ENCODE assay signal across 16 cellular contexts in the genomic region with DNA sequence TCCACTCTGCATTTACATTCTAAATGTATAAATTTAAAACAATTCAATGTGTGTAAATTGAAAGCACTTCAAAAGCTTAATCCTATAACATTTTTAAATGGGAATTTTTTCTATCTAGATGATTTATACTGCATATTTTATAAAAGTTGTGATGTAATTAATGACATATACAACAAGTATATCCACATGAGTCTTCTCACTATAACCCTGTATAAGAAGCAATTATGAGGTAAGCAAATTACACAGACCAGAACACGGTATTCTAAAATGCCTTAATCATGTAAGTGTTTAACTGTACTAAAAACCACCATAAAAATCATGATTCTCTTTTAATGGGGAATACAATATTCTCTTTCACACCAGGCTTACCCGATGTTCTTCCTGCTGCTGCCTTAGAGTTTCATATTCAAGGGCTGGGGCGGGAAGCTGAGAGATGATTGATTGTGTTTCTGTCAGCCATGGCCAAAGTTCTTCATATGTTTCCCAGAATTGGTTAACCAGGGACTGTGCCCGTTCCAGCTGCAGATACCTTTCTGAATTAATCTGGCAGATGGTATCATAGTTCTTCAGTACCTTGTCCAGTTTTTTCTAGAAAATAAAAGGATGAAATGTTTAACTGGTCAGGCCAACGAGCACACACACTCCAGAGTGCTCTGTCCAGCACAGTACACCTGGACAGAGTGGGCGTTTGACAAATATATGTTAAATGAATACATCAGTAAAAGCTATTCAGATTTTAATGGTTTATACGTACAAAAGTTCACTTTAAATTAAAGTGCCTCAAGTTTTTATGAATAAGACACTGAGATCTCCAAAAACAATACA.
A peak's percentile ranks its signal among the peaks of the same experiment; 100 is the strongest.
DNase-seq lines count a peak whose midpoint lies in the region; ATAC-seq, FAIRE-seq and TF ChIP-seq lines count a peak whose summit lies in the region.
"Had no signal": no experiment of that assay in that cellular context is flagged by ENCODE, and none has a peak within 500 bp of the region (broad histone marks: within the 10 kb centered on the region; RNA-seq: fewer than 3 reads in every experiment).

No MANE protein-coding gene starts in this region.

- H3K27me3 ChIP-seq in thoracic aorta (replicated peaks; ENCODE audit: insufficient read depth), result no peaks in the 10 kb centered on the region

- peaks cover 4% of the 10 kb centered on the region for H3K36me3 ChIP-seq in thoracic aorta

- peak overlapping the region; percentile 52 to 70 for H3K27ac ChIP-seq in thoracic aorta

- DNase-seq in NCI-H1417 (lab: John Stamatoyannopoulos, UW), result peak; percentile 37 to 83 (median 50)
- DNase-seq in NCI-H1417 treated with DMSO at 0.1 percent for 48 hours (lab: John Stamatoyannopoulos, UW), result no peak
- peak; percentile 4 for DNase-seq in NCI-H774 (lab: John Stamatoyannopoulos, UW)
- no peak for DNase-seq in thoracic aorta (ENCODE audit: low spot score)
- DNase-seq in putamen (ENCODE audit: low spot score), result no peak
- no peak for DNase-seq in KBM-7
- no peak for DNase-seq in NCI-H2107 treated with DMSO at 0.1 percent for 48 hours (lab: John Stamatoyannopoulos, UW; ENCODE audit: unreplicated experiment)
- DNase-seq: activated CD4-positive, alpha-beta memory T cell treated with anti-CD3 and anti-CD28 coated beads for 36 hours; activated naive CD8-positive, alpha-beta T cell treated with anti-CD3 and anti-CD28 coated beads, Interleukin-2, amount 50 U/mL, for 24 hours; CD4-positive, CD25-positive, alpha-beta regulatory T cell; head of caudate nucleus; posterior cingulate gyrus; stimulated activated CD4-positive, alpha-beta T cell treated with anti-CD3 and anti-CD28 coated beads, Interleukin-12 subunit alpha, Interleukin-12 subunit beta, amount 100 ng/mL, for 4 hours; stimulated activated naive CD8-positive, alpha-beta T cell treated with anti-CD3 and anti-CD28 coated beads, Interleukin-15, amount 100 ng/mL, for 72 hours had no signal

- no peak for TF ChIP-seq CTCF in thoracic aorta (IDR thresholded peaks at IDR 0.05)

- peaks cover 28 to 58% of the 10 kb centered on the region in 2 donors for H3K4me1 ChIP-seq in thoracic aorta (ENCODE audit: control insufficient read depth in 1 of 2, low read depth in 2 of 2)

- no peak overlapping the region for H3K4me3 ChIP-seq in thoracic aorta
- H3K4me3 ChIP-seq: GM12878 had no signal

- ATAC-seq in thoracic aorta (ENCODE audit: insufficient number of reproducible peaks, low FRiP score, low read depth), result no peak
- ATAC-seq: activated naive CD8-positive, alpha-beta T cell treated with anti-CD3 and anti-CD28 coated beads, Interleukin-2, amount 50 U/mL, for 24 hours; stimulated activated naive CD8-positive, alpha-beta T cell treated with anti-CD3 and anti-CD28 coated beads, Interleukin-15, amount 100 ng/mL, for 72 hours had no signal

- no peaks in the 10 kb centered on the region for H3K9me3 ChIP-seq in thoracic aorta

- FAIRE-seq in islet of Langerhans (lab: Jason Lieb, UNC), result peak; percentile 92

- in situ Hi-C loops in KBM-7 (cut with MboI; ENCODE audit: low pct_unique_long_range_greater_than_20kb, low sequenced_read_pairs), result no loop called here

Comparison
In these comparisons a context has a peak if more than half of its experiments do, and no peak if none do; other contexts are left out.
1. DNase-seq: peak in NCI-H1417 (3 of 3) and NCI-H774 (single experiment); none in NCI-H1417 treated with DMSO at 0.1 percent for 48 hours (single experiment), thoracic aorta (single experiment), putamen (single experiment), KBM-7 (single experiment) and NCI-H2107 treated with DMSO at 0.1 percent for 48 hours (single experiment).